8 cellular contexts compared by ENCODE assay signal in genomic region chr6:89233594-89233993, GRCh38. TPM values are rescaled to one million over a fixed set of nuclear protein-coding genes. Genes with fewer than 3 reads are reported as not detected.
"Had no signal": no experiment of that assay in that cellular context is flagged by ENCODE, and none has a peak within 500 bp of the region (broad histone marks: within the 10 kb centered on the region; RNA-seq: fewer than 3 reads in every experiment).

No MANE protein-coding gene starts in this region.

RNA-seq across cellular contexts. Expression of gene GABRR1, which starts 16.4 kb away (rescaled TPM):
- total RNA-seq: ascending aorta, heart left ventricle, left ventricle myocardium inferior, mammary epithelial cell, myocyte, pancreas, pulmonary artery endothelial cell, upper lobe of left lung had no signal
